ENCODE assay signal across 5 cellular contexts in genomic region chr13:37216340-37216739, GRCh38.
"Had no signal": no experiment of that assay in that cellular context is flagged by ENCODE, and none has a peak within 500 bp of the region (broad histone marks: within the 10 kb centered on the region; RNA-seq: fewer than 3 reads in every experiment).

No MANE protein-coding gene starts in this region.

- ATAC-seq: HepG2, K562 had no signal

- H3K27ac ChIP-seq: HL-60 had no signal

- H3K36me3 Mint-ChIP-seq: IgD-negative memory B cell had no signal

- H3K4me1 Mint-ChIP-seq: IgD-negative memory B cell had no signal

- H3K4me3 ChIP-seq: K562 had no signal

- H3K4me3 Mint-ChIP-seq: IgD-negative memory B cell had no signal

- H3K27ac Mint-ChIP-seq: IgD-negative memory B cell had no signal

- DNase-seq: IMR-90 had no signal

- H3K27me3 Mint-ChIP-seq: IgD-negative memory B cell had no signal
